In genomic region chr11:10459029-10459970, GRCh38 we compare ENCODE assay signal across 9 cellular contexts. TPM values are rescaled to one million over a fixed set of nuclear protein-coding genes. Genes with fewer than 3 reads are reported as not detected.
A peak's percentile ranks its signal among the peaks of the same experiment; 100 is the strongest.
DNase-seq lines count a peak whose midpoint lies in the region; ATAC-seq and TF ChIP-seq lines count a peak whose summit lies in the region.
"Had no signal": no experiment of that assay in that cellular context is flagged by ENCODE, and none has a peak within 500 bp of the region (broad histone marks: within the 10 kb centered on the region; RNA-seq: fewer than 3 reads in every experiment).

No MANE protein-coding gene starts in this region.

- H3K27ac Mint-ChIP-seq in GM23338, result no peak overlapping the region

- H3K4me3 Mint-ChIP-seq in GM23338, result no peak overlapping the region

- H3K4me1 ChIP-seq in OCI-LY3 (ENCODE audit: low read length) (peaks cover 68% of the 10 kb centered on the region), GM23338 (ENCODE audit: insufficient read depth) (peaks cover 14% of the 10 kb centered on the region)
- H3K4me1 ChIP-seq: pancreas had no signal

- H3K79me2 ChIP-seq in OCI-LY3 (ENCODE audit: low read length) (peaks cover 38% of the 10 kb centered on the region), GM23338 (replicated peaks; ENCODE audit: insufficient read depth) (no peaks in the 10 kb centered on the region)

- H3K9me3 ChIP-seq in OCI-LY3 (ENCODE audit: insufficient read depth, low read length), result no peaks in the 10 kb centered on the region
- H3K9me3 ChIP-seq: pancreas had no signal

- H3K4me3 ChIP-seq in OCI-LY3 (ENCODE audit: low read length) (peak overlapping the region; percentile 54), GM23338 (no peak overlapping the region)
- H3K4me3 ChIP-seq: pancreas had no signal

- peaks cover 4% of the 10 kb centered on the region for H3K27me3 ChIP-seq in OCI-LY3 (ENCODE audit: low read depth, low read length)
- H3K27me3 ChIP-seq in GM23338 (ENCODE audit: insufficient read depth), result no peaks in the 10 kb centered on the region
- H3K27me3 ChIP-seq: pancreas had no signal

- H3K4me1 Mint-ChIP-seq in GM23338, result peaks cover 31% of the 10 kb centered on the region

- no peaks in the 10 kb centered on the region; the same call in 1 of the 2 replicates for H4K20me1 ChIP-seq in OCI-LY3 (ENCODE audit: insufficient read depth, low read length)
- no peaks in the 10 kb centered on the region for H4K20me1 ChIP-seq in GM23338 (replicated peaks; ENCODE audit: insufficient read depth)

- peaks cover 12% of the 10 kb centered on the region for H3K27me3 Mint-ChIP-seq in GM23338 (ENCODE audit: insufficient read depth, low read depth, poor library complexity)

- in situ Hi-C loops in ACHN (cut with HindIII; ENCODE audit: low pct_ligation_motif_present, low pct_unique_long_range_greater_than_20kb, low sequenced_read_pairs), result no loop called here

- peak; percentile 18 to 30 for DNase-seq in activated T-helper 1 cell treated with anti-CD3 and anti-CD28 coated beads, Interleukin-2, amount 50 U/mL, for 16 hours (ENCODE audit: low read depth in 1 of 2, low spot score in 1 of 2)
- DNase-seq in midbrain (lab: John Stamatoyannopoulos, UW) (peak; percentile 20), GM23338 (ENCODE audit: low spot score) (no peak), ACHN (no peak), NCI-H69 (lab: John Stamatoyannopoulos, UW) (no peak)

- H3K9ac ChIP-seq in OCI-LY3 (ENCODE audit: low read length), result peak overlapping the region; percentile 66

- H3K4me2 ChIP-seq in OCI-LY3 (ENCODE audit: low read length) (peak overlapping the region; percentile 93), GM23338 (no peak overlapping the region)

- H3K9me2 ChIP-seq in GM23338 (ENCODE audit: insufficient read depth), result no peaks in the 10 kb centered on the region

- peak; percentile 47 for ATAC-seq in GM18867 (IDR thresholded peaks at IDR 0.05; ENCODE audit: unreplicated experiment)
- ATAC-seq in HG02840 (IDR thresholded peaks at IDR 0.05; ENCODE audit: low FRiP score, unreplicated experiment), result peak; percentile 52
- ATAC-seq in GM23338, result no peak

- H3K36me3 Mint-ChIP-seq in GM23338 (ENCODE audit: low read depth), result no peaks in the 10 kb centered on the region; the same call in 2 of the 3 replicates

- H3K36me3 ChIP-seq in OCI-LY3 (replicated peaks; ENCODE audit: low read depth, low read length), result peaks cover 42% of the 10 kb centered on the region
- no peaks in the 10 kb centered on the region for H3K36me3 ChIP-seq in GM23338 (ENCODE audit: insufficient read depth)
- H3K36me3 ChIP-seq: pancreas had no signal

- no peaks in the 10 kb centered on the region for H3K9me3 Mint-ChIP-seq in GM23338

- H3K27ac ChIP-seq in OCI-LY3 (ENCODE audit: low read length), result peak overlapping the region; percentile 92
- H3K27ac ChIP-seq in GM23338 (ENCODE audit: low read depth), result no peak overlapping the region

- no peak for TF ChIP-seq CTCF in OCI-LY3 (IDR thresholded peaks at IDR 0.05; ENCODE audit: low read depth, low read length)
- TF ChIP-seq CTCF in GM23338 (conservative IDR thresholded peaks at IDR 0.05; ENCODE audit: low read depth in 2 of 2), result no peak

- H2AFZ ChIP-seq in OCI-LY3 (ENCODE audit: low read depth, low read length), result no peak overlapping the region
- no peak overlapping the region for H2AFZ ChIP-seq in GM23338

- H3F3A ChIP-seq in GM23338 (replicated peaks; ENCODE audit: low read depth), result no peaks in the 10 kb centered on the region

TF ChIP-seq in GM23338, 12 proteins besides CTCF, POLR2A, EP300 and RAD21 (continues in another document):
- TF ChIP-seq CREB1 (CRISPR knock-in tag; IDR thresholded peaks at IDR 0.05; ENCODE audit: low read depth), result no peak
- TF ChIP-seq EZH2 (IDR thresholded peaks at IDR 0.05; ENCODE audit: low read depth, unreplicated experiment), result no peak
- TF ChIP-seq JUNB (IDR thresholded peaks at IDR 0.05; ENCODE audit: unreplicated experiment), result no peak
- TF ChIP-seq ETS1 (IDR thresholded peaks at IDR 0.05), result no peak
- no peak for TF ChIP-seq ZNF462 (CRISPR knock-in tag; IDR thresholded peaks at IDR 0.05)
- TF ChIP-seq NANOG (IDR thresholded peaks at IDR 0.05; ENCODE audit: borderline replicate concordance), result no peak
- no peak for TF ChIP-seq ZNF331 (CRISPR knock-in tag; IDR thresholded peaks at IDR 0.05; ENCODE audit: low read depth)
- no peak for TF ChIP-seq EZH2phosphoT487 (IDR thresholded peaks at IDR 0.05; ENCODE audit: unreplicated experiment)
- TF ChIP-seq STAT1 (IDR thresholded peaks at IDR 0.05; ENCODE audit: unreplicated experiment), result no peak

RNA-seq across cellular contexts. Expression of gene AMPD3, which starts 4.2 kb away (rescaled TPM):
- total RNA-seq in GM23338 (2014; rRNA removed; shearing (Covaris generic)), result 1.8 and 2.1 TPM in 2 replicates
- 1.6 and 1.7 TPM in 2 replicates for polyA plus RNA-seq in GM23338 (2016; fragmentation: Nextera tagmentation; extraction: Ambion mirVana)

Comparison
In these comparisons a context has a peak if more than half of its experiments do, and no peak if none do; other contexts are left out.
1. DNase-seq: peak in activated T-helper 1 cell treated with anti-CD3 and anti-CD28 coated beads, Interleukin-2, amount 50 U/mL, for 16 hours (2 of 2) and midbrain (single experiment); none in GM23338 (single experiment), ACHN (single experiment) and NCI-H69 (single experiment).